8 cellular contexts compared by ENCODE assay signal in the genomic region with DNA sequence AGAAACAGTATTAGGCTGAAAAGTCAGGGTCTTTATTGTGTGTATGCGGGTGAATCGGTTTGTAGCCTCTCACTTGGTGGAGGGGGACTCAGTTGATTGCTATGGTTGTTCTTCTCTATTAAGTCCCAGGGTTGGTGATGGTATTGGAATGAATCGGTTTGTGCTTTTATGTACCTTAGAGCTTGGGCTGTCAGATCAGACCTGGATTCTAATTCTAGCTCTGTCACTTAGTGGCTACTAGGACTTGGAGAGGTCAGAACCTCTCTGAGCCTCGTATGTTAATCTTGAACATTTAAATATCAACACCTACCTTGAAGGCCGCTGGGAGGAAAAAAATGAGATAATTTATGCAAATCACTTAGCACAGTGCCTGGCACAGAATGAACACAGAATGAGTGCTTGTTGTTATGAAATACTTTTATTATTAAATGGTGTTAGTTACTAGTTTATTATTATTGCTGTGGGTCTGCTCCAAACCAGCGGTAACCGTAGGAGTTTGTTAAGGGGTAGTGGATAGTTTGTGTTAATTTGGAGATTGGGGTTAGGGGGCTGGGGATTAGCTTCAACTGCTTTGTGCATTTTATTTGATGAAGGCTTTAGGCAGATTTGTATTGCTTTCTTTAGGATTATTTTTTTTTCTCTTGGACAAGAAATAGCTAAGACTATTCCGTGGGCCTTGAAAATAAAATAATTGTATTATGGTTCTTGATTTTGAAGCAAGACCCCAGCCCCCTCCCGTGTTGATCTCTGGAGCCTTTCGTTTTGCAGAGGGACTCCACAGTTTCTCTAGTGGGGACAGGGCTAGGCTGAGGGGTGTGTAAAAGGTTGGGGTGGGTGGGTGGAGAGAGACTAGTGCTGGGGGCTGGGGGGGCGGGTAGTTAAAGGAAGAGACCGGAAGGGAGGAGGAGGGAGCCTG. TPM values are rescaled to one million over a fixed set of nuclear protein-coding genes. Genes with fewer than 3 reads are reported as not detected.
DNase-seq lines count a peak whose midpoint lies in the region; ATAC-seq, FAIRE-seq and TF ChIP-seq lines count a peak whose summit lies in the region.

No MANE protein-coding gene starts in this region.

- H3K27ac ChIP-seq in SU-DHL-6 (ENCODE audit: low read depth, low read length) (peak overlapping the region; percentile 92), small intestine (ENCODE audit: low read depth in 1 of 2, low read length in 1 of 2) (peak overlapping the region; percentile 94 to 98)

- peak overlapping the region; percentile 94 for H3K4me2 ChIP-seq in SU-DHL-6 (ENCODE audit: low read depth, low read length, poor library complexity, severe bottlenecking)

- H3K9me2 ChIP-seq in SU-DHL-6 (replicated peaks; ENCODE audit: insufficient read depth, low read length) = no peaks in the 10 kb centered on the region

- CTCF ChIA-PET in activated naive CD4-positive, alpha-beta T cell treated with anti-CD3 and anti-CD28 coated beads for 36 hours (lab: Charles Lee) = interaction anchor here (0.7 to 2.5 kb wide), 6 partner anchors 13 to 152 kb away, joined by 3 to 11 read pairs (median 3); a partner anchor contains a TSS

- ATAC-seq in GM19452 (IDR thresholded peaks at IDR 0.05; ENCODE audit: unreplicated experiment) = no peak

- 4 to 8% (median 7%) methylated on average over 10 to 11 of the region's 12 CpGs for WGBS in small intestine, 3 donors

- H3K27me3 ChIP-seq in SU-DHL-6 (ENCODE audit: low read length) (no peaks in the 10 kb centered on the region), small intestine (ENCODE audit: control insufficient read depth in 2 of 2, insufficient read depth in 2 of 2, low read length in 2 of 2) (no peaks in the 10 kb centered on the region)

- no peaks in the 10 kb centered on the region for H3K27me3 Mint-ChIP-seq in activated naive CD4-positive, alpha-beta T cell treated with anti-CD3 and anti-CD28 coated beads for 36 hours (ENCODE audit: low read depth)

- H3K9me3 ChIP-seq in SU-DHL-6 (ENCODE audit: insufficient read depth, low read length) = no peaks in the 10 kb centered on the region
- no peaks in the 10 kb centered on the region for H3K9me3 ChIP-seq in small intestine (ENCODE audit: control insufficient read depth, low read depth)

- no peak for FAIRE-seq in small intestine (lab: Jason Lieb, UNC)

- peak overlapping the region; percentile 88 for H3K27ac Mint-ChIP-seq in activated naive CD4-positive, alpha-beta T cell treated with anti-CD3 and anti-CD28 coated beads for 36 hours

- peak overlapping the region; percentile 91 for H3K4me3 Mint-ChIP-seq in activated naive CD4-positive, alpha-beta T cell treated with anti-CD3 and anti-CD28 coated beads for 36 hours

- H4K20me1 ChIP-seq in SU-DHL-6 (ENCODE audit: low read depth, low read length) = no peaks in the 10 kb centered on the region

- peaks cover 3% of the 10 kb centered on the region for H3K36me3 Mint-ChIP-seq in activated naive CD4-positive, alpha-beta T cell treated with anti-CD3 and anti-CD28 coated beads for 36 hours (ENCODE audit: low read depth)

- in situ Hi-C loops in GM13976 (cut with MboI; ENCODE audit: low sequenced_read_pairs, unreplicated experiment) = no loop called here

- H3K9ac ChIP-seq in SU-DHL-6 (ENCODE audit: low read length) = peak overlapping the region; percentile 71

- TF ChIP-seq CTCF in SU-DHL-6 (IDR thresholded peaks at IDR 0.05; ENCODE audit: insufficient read depth, low read length, poor library complexity, severe bottlenecking) (no peak), fibroblast of the aortic adventitia (IDR thresholded peaks at IDR 0.05; ENCODE audit: insufficient read depth, low read length) (no peak), GM13976 (IDR thresholded peaks at IDR 0.05; ENCODE audit: borderline replicate concordance, control extremely low read depth, extremely low read depth, insufficient read depth, missing control alignments) (no peak)

- H3K4me3 ChIP-seq in SU-DHL-6 (ENCODE audit: insufficient read depth, low read length, poor library complexity, severe bottlenecking) (peak overlapping the region; percentile 81), fibroblast of the aortic adventitia (ENCODE audit: low read depth, low read length) (peak overlapping the region; percentile 87), small intestine (ENCODE audit: low read depth in 1 of 2, low read length in 2 of 2) (peak overlapping the region in 1 of 2 donors; percentile 50)

- H3K9me3 Mint-ChIP-seq in activated naive CD4-positive, alpha-beta T cell treated with anti-CD3 and anti-CD28 coated beads for 36 hours = no peaks in the 10 kb centered on the region

- DNase-seq in activated naive CD4-positive, alpha-beta T cell treated with anti-CD3 and anti-CD28 coated beads for 36 hours = peak; percentile 34
- DNase-seq in activated naive CD4-positive, alpha-beta T cell treated with Interleukin-2 at 50 U/mL for 16 hours = no peak
- DNase-seq in fibroblast of the aortic adventitia (ENCODE audit: low read depth) (peak; percentile 13), small intestine (peak; percentile 77), D341Med (ENCODE audit: low spot score) (no peak), GM13976 (ENCODE audit: low spot score) (no peak)

- H3K79me2 ChIP-seq in SU-DHL-6 (ENCODE audit: insufficient read depth, low read length) = no peaks in the 10 kb centered on the region

- peaks cover 4 to 16% of the 10 kb centered on the region in 2 donors for H3K4me1 ChIP-seq in small intestine (ENCODE audit: control insufficient read depth in 2 of 2, insufficient read depth in 1 of 2, low read depth in 1 of 2, low read length in 1 of 2)

- intact Hi-C loops in activated naive CD4-positive, alpha-beta T cell treated with anti-CD3 and anti-CD28 coated beads for 36 hours (cut with micrococcal nuclease) = loop anchor here (10.0 kb wide), 1 partner anchor 447 kb away; a partner anchor contains a TSS

- H3F3A ChIP-seq in SU-DHL-6 (ENCODE audit: insufficient read depth) = peaks cover 52% of the 10 kb centered on the region

- peak overlapping the region; percentile 44 for H2AFZ ChIP-seq in SU-DHL-6 (ENCODE audit: low read depth, low read length, severe bottlenecking)

- H3K36me3 ChIP-seq in SU-DHL-6 (ENCODE audit: low read length) (no peaks in the 10 kb centered on the region), small intestine (ENCODE audit: control insufficient read depth in 2 of 2, insufficient read depth in 2 of 2, low read length in 2 of 2) (no peaks in the 10 kb centered on the region)

- H3K4me1 Mint-ChIP-seq in activated naive CD4-positive, alpha-beta T cell treated with anti-CD3 and anti-CD28 coated beads for 36 hours (ENCODE audit: low read depth) = peaks cover 58% of the 10 kb centered on the region

RNA-seq across cellular contexts. Expression of a gene that starts 3.6 kb away (rescaled TPM):
- 10 to 100 TPM; 22.7 to 24.1 TPM for total RNA-seq in activated naive CD4-positive, alpha-beta T cell treated with anti-CD3 and anti-CD28 coated beads for 36 hours
- 5.7 and 32.1 TPM in 2 replicates for total RNA-seq in fibroblast of the aortic adventitia (ENCODE audit: low replicate concordance)
- polyA plus RNA-seq in small intestine = 10 to 100 TPM in 2 of 3 donors, 1 to 10 TPM in 1; 8.4 to 26.1 (median 11.2) TPM

RNA-seq across cellular contexts. Expression of a gene that starts 17.2 kb away (rescaled TPM):
- 1 to 10 TPM; 1.2 to 1.5 TPM for total RNA-seq in activated naive CD4-positive, alpha-beta T cell treated with anti-CD3 and anti-CD28 coated beads for 36 hours
- total RNA-seq in fibroblast of the aortic adventitia (ENCODE audit: low replicate concordance) = 0.18 TPM in 1 of 2 replicates, not detected in the other
- polyA plus RNA-seq in small intestine = 10 to 100 TPM in 1 of 3 donors, 1 to 10 TPM in 2; 3.8 to 17.5 (median 8.9) TPM

RNA-seq across cellular contexts. Expression of a gene that starts 19.7 kb away (rescaled TPM):
- 10 to 100 TPM; 75.0 to 75.3 TPM for total RNA-seq in activated naive CD4-positive, alpha-beta T cell treated with anti-CD3 and anti-CD28 coated beads for 36 hours
- 39.1 and 41.1 TPM in 2 replicates for total RNA-seq in fibroblast of the aortic adventitia (ENCODE audit: low replicate concordance)
- polyA plus RNA-seq in small intestine = 100 to 1,000 TPM in 1 of 3 donors, 10 to 100 TPM in 2; 70.0 to 142 (median 76.7) TPM

RNA-seq across cellular contexts. Expression of a gene that starts 20.2 kb away (rescaled TPM):
- 1 to 10 TPM; 6.1 to 6.5 TPM for total RNA-seq in activated naive CD4-positive, alpha-beta T cell treated with anti-CD3 and anti-CD28 coated beads for 36 hours
- total RNA-seq in fibroblast of the aortic adventitia (ENCODE audit: low replicate concordance) = 6.8 and 11.2 TPM in 2 replicates
- 1 to 10 TPM; 4.9 to 7.9 (median 4.9) TPM for polyA plus RNA-seq in small intestine

RNA-seq across cellular contexts. Expression of a gene that starts 51.0 kb away (rescaled TPM):
- 100 to 1,000 TPM; 180 to 185 TPM for total RNA-seq in activated naive CD4-positive, alpha-beta T cell treated with anti-CD3 and anti-CD28 coated beads for 36 hours
- 81.5 and 143 TPM in 2 replicates for total RNA-seq in fibroblast of the aortic adventitia (ENCODE audit: low replicate concordance)
- 10 to 100 TPM; 23.7 to 60.4 (median 25.7) TPM for polyA plus RNA-seq in small intestine

Comparison
In these comparisons a context has a peak if more than half of its experiments do, and no peak if none do; other contexts are left out.
1. DNase-seq: peak in activated naive CD4-positive, alpha-beta T cell treated with anti-CD3 and anti-CD28 coated beads for 36 hours (single experiment), fibroblast of the aortic adventitia (single experiment) and small intestine (single experiment); none in activated naive CD4-positive, alpha-beta T cell treated with Interleukin-2 at 50 U/mL for 16 hours (single experiment), D341Med (single experiment) and GM13976 (single experiment).